In genomic region chr7:157640144-157640543, GRCh38 we compare ENCODE assay signal across 24 cellular contexts.
DNase-seq lines count a peak whose midpoint lies in the region; ATAC-seq, FAIRE-seq and TF ChIP-seq lines count a peak whose summit lies in the region.
"Had no signal": no experiment of that assay in that cellular context is flagged by ENCODE, and none has a peak within 500 bp of the region (broad histone marks: within the 10 kb centered on the region; RNA-seq: fewer than 3 reads in every experiment).

No MANE protein-coding gene starts in this region.

- H3K27me3 ChIP-seq in SK-N-SH (ENCODE audit: insufficient read depth) = no peaks in the 10 kb centered on the region
- H3K27me3 ChIP-seq in HCT116 (ENCODE audit: insufficient read depth, low read length) = no peaks in the 10 kb centered on the region
- peaks cover 32 to 53% of the 10 kb centered on the region in 2 experiments for H3K27me3 ChIP-seq in K562 (ENCODE audit: control insufficient read depth in 2 of 2, insufficient read depth in 2 of 2, low read length in 2 of 2)
- H3K27me3 ChIP-seq: BLaER1 treated with 17β-estradiol and CSF1 and Interleukin-3, amounts not matched to agents 10 nM and 100 nM had no signal

- RAD21 ChIA-PET in HCT116 (lab: Charles Lee; ENCODE audit: low non-redundant PET in 1 of 2, low total read pairs in 2 of 2, uncharacterized antibody in 2 of 2, unreplicated experiment in 2 of 2) = no interaction called here

- CTCF ChIA-PET in SK-N-SH (lab: Yijun Ruan, JAX) = no interaction called here
- CTCF ChIA-PET in HCT116 (lab: Charles Lee) = no interaction called here
- CTCF ChIA-PET in K562 (lab: Yijun Ruan, JAX; ENCODE audit: low intra/inter-chr PET ratio) = no interaction called here

- H3K9me2 ChIP-seq in SK-N-SH = no peaks in the 10 kb centered on the region
- no peaks in the 10 kb centered on the region for H3K9me2 ChIP-seq in HCT116 (ENCODE audit: insufficient read depth)

- H3K4me1 ChIP-seq in SK-N-SH (ENCODE audit: control insufficient read depth in 1 of 2, insufficient read depth in 2 of 2, low read depth in 1 of 2, low read length in 1 of 2) (no peaks in the 10 kb centered on the region; a peak in 1 of 4 replicates), HCT116 (ENCODE audit: control insufficient read depth in 1 of 2, insufficient read depth in 2 of 2, low read length in 2 of 2) (no peaks in the 10 kb centered on the region; a peak in 1 of 4 replicates), K562 (replicated peaks in 1 of 2; ENCODE audit: control insufficient read depth in 2 of 2, insufficient read depth in 2 of 2, low read length in 2 of 2) (no peaks in the 10 kb centered on the region; a peak in 1 of 5 replicates)
- H3K4me1 ChIP-seq: A549, Caco-2 had no signal

- no peak overlapping the region for H3K9ac ChIP-seq in SK-N-SH
- no peak overlapping the region for H3K9ac ChIP-seq in HCT116 (ENCODE audit: low read length)
- H3K9ac ChIP-seq in K562 (ENCODE audit: insufficient read depth in 1 of 2, low read depth in 2 of 2, low read length in 2 of 2) = no peak overlapping the region
- H3K9ac ChIP-seq: BLaER1 treated with 17β-estradiol and CSF1 and Interleukin-3, amounts not matched to agents 10 nM and 100 nM had no signal

- H3K4me3 ChIP-seq in SK-N-SH (ENCODE audit: low read depth in 2 of 2, low read length in 1 of 2) (no peak overlapping the region), HCT116 (replicated peaks in 1 of 2; ENCODE audit: low read depth in 1 of 2, low read length in 2 of 2) (no peak overlapping the region), K562 (no peak overlapping the region)
- H3K4me3 ChIP-seq: A549; BLaER1 treated with 17β-estradiol and CSF1 and Interleukin-3, amounts not matched to agents 10 nM and 100 nM; GM12878 had no signal

- H4K20me1 ChIP-seq in SK-N-SH (ENCODE audit: insufficient read depth) (no peaks in the 10 kb centered on the region), HCT116 (ENCODE audit: insufficient read depth) (no peaks in the 10 kb centered on the region), K562 (replicated peaks; ENCODE audit: control insufficient read depth, insufficient read depth, low read length) (no peaks in the 10 kb centered on the region)

- H2AFZ ChIP-seq in SK-N-SH (ENCODE audit: low read depth) = no peak overlapping the region
- no peak overlapping the region for H2AFZ ChIP-seq in HCT116 (ENCODE audit: low read depth, low read length, poor library complexity, severe bottlenecking)
- no peak overlapping the region for H2AFZ ChIP-seq in K562 (ENCODE audit: low read depth, low read length)

- TF ChIP-seq EP300 in SK-N-SH (IDR thresholded peaks at IDR 0.05; ENCODE audit: borderline replicate concordance in 1 of 2, low read depth in 1 of 2, low read length in 1 of 2) (no peak), K562 (IDR thresholded peaks at IDR 0.05; ENCODE audit: low read length) (no peak)

- H3K36me3 ChIP-seq in SK-N-SH (replicated peaks in 1 of 2; ENCODE audit: control insufficient read depth in 1 of 2, insufficient read depth in 2 of 2, low read length in 1 of 2) (no peaks in the 10 kb centered on the region), HCT116 (ENCODE audit: control insufficient read depth in 1 of 2, insufficient read depth in 2 of 2, low read length in 2 of 2) (no peaks in the 10 kb centered on the region), K562 (ENCODE audit: control insufficient read depth, insufficient read depth, low read length) (no peaks in the 10 kb centered on the region)
- H3K36me3 ChIP-seq: BLaER1 treated with 17β-estradiol and CSF1 and Interleukin-3, amounts not matched to agents 10 nM and 100 nM had no signal

- no peak for FAIRE-seq in K562 (lab: Jason Lieb, UNC)
- FAIRE-seq: A549, GM12878, GM12892, GM18507 had no signal

- DNase-seq in SK-N-SH (no peak), HCT116 (ENCODE audit: low read depth, low spot score) (no peak), K562 (ENCODE audit: extremely low read depth in 1 of 4, low spot score in 3 of 4) (no peak), NCI-H1105 (lab: John Stamatoyannopoulos, UW) (no peak)
- DNase-seq: AML-193; Caco-2; Calu3; CD4-positive, alpha-beta T cell; CD8-positive, alpha-beta T cell; DMS 273 treated with DMSO at 0.1 percent for 48 hours; DMS153; DMS53; DMS79; DND-41; EL; GDM1 had no signal

- H3F3A ChIP-seq in SK-N-SH (replicated peaks; ENCODE audit: insufficient read depth) = no peaks in the 10 kb centered on the region

- in situ Hi-C loops in K562 (cut with MboI) = no loop called here

- no peak overlapping the region for H3K27ac ChIP-seq in SK-N-SH (ENCODE audit: low read depth in 2 of 2, low read length in 1 of 2)
- no peak overlapping the region for H3K27ac ChIP-seq in HCT116 (ENCODE audit: low read depth, low read length)
- H3K27ac ChIP-seq in K562 (ENCODE audit: extremely low read depth, low read depth, low read length) = no peak overlapping the region
- H3K27ac ChIP-seq: 22Rv1; A549; BLaER1 treated with 17β-estradiol and CSF1 and Interleukin-3, amounts not matched to agents 10 nM and 100 nM; C4-2B had no signal

- BruUV-seq in HCT116 (replicated peaks; lab: Mats Ljungman, UMichigan) = no TSS peak
- no TSS peak for BruUV-seq in K562 (replicated peaks; lab: Mats Ljungman, UMichigan)

- TF ChIP-seq POLR2A in HCT116 (IDR thresholded peaks at IDR 0.05; ENCODE audit: borderline replicate concordance, extremely low read depth, insufficient read depth, insufficient read length) (no peak), K562 (conservative IDR thresholded peaks at IDR 0.05) (no peak)

- H3K9me3 ChIP-seq in SK-N-SH (peaks cover 10% of the 10 kb centered on the region), HCT116 (ENCODE audit: control insufficient read depth in 1 of 2, insufficient read depth in 1 of 2, low read depth in 1 of 2, low read length in 2 of 2) (no peaks in the 10 kb centered on the region; a peak in 1 of 4 replicates), K562 (replicated peaks; ENCODE audit: control insufficient read depth, insufficient read depth, low read depth, low read length) (no peaks in the 10 kb centered on the region)

- H3K4me2 ChIP-seq in SK-N-SH = no peak overlapping the region
- no peak overlapping the region for H3K4me2 ChIP-seq in HCT116 (ENCODE audit: low read length)
- no peak overlapping the region for H3K4me2 ChIP-seq in K562 (ENCODE audit: insufficient read depth, low read length)
- H3K4me2 ChIP-seq: A549; BLaER1 treated with 17β-estradiol and CSF1 and Interleukin-3, amounts not matched to agents 10 nM and 100 nM had no signal

- no peaks in the 10 kb centered on the region for H3K9me1 ChIP-seq in K562 (ENCODE audit: control insufficient read depth, insufficient read depth, low read length)

- H3K79me2 ChIP-seq in SK-N-SH (ENCODE audit: insufficient read depth) = no peaks in the 10 kb centered on the region
- no peaks in the 10 kb centered on the region for H3K79me2 ChIP-seq in HCT116 (ENCODE audit: insufficient read depth, low read length)
- H3K79me2 ChIP-seq in K562 (ENCODE audit: control insufficient read depth, insufficient read depth, low read length) = no peaks in the 10 kb centered on the region

- 85% methylated on average over 1 of the region's 1 CpG for WGBS in SK-N-SH (ENCODE audit: low lambda C conversion rate)
- 0% methylated on average over 1 of the region's 1 CpG for WGBS in K562 (ENCODE audit: insufficient coverage, low coverage, missing lambda C conversion rate)

- no peak for TF ChIP-seq CTCF in SK-N-SH (IDR thresholded peaks at IDR 0.05)
- TF ChIP-seq CTCF in HCT116 (IDR thresholded peaks at IDR 0.05 in 2 of 3, conservative IDR thresholded peaks at IDR 0.05 in 1 of 3; ENCODE audit: borderline replicate concordance in 1 of 3, insufficient read depth in 1 of 3, low read depth in 2 of 3, low read length in 2 of 3) = no peak
- no peak for TF ChIP-seq CTCF in K562 (IDR thresholded peaks at IDR 0.05 in 2 of 3, conservative IDR thresholded peaks at IDR 0.05 in 1 of 3; ENCODE audit: insufficient read depth in 2 of 3, low read depth in 1 of 3, low read length in 3 of 3)

- intact Hi-C loops in HCT116 (cut with micrococcal nuclease) = no loop called here
- intact Hi-C loops in K562 (cut with micrococcal nuclease) = no loop called here

- POLR2A ChIA-PET in SK-N-SH (lab: Yijun Ruan, JAX) = no interaction called here
- POLR2A ChIA-PET in HCT116 (lab: Charles Lee) = no interaction called here
- POLR2A ChIA-PET in K562 (lab: Yijun Ruan, JAX) = interaction anchor here (0.6 to 1.0 kb wide), 2 partner anchors 15 to 18 kb away, joined by 3 read pairs; no protein-coding TSS in a partner anchor

- TF ChIP-seq RAD21 in SK-N-SH (IDR thresholded peaks at IDR 0.05; ENCODE audit: low read length) (no peak), HCT116 (IDR thresholded peaks at IDR 0.05; ENCODE audit: low read depth) (no peak), K562 (CRISPR knock-in tag; conservative IDR thresholded peaks at IDR 0.05 in 1 of 2, IDR thresholded peaks at IDR 0.05 in 1 of 2) (no peak)

- ATAC-seq in SK-N-SH treated with all-trans-retinoic acid at 6 μM for 48 hours (no peak), HCT116 (no peak), K562 (no peak)
- ATAC-seq: A549; CD8-positive, alpha-beta T cell; GM12878 had no signal

TF ChIP-seq in SK-N-SH treated with all-trans-retinoic acid at 6 μM for 48 hours, 23 proteins besides CTCF, POLR2A, EP300 and RAD21:
- TF ChIP-seq CSDC2 (CRISPR knock-in tag; IDR thresholded peaks at IDR 0.05) = no peak
- TF ChIP-seq ZFP30 (CRISPR knock-in tag; IDR thresholded peaks at IDR 0.05) = peak; percentile 99

TF ChIP-seq in SK-N-SH, 30 proteins besides CTCF, POLR2A, EP300 and RAD21 (continues in another document):
- TF ChIP-seq RFX5 (IDR thresholded peaks at IDR 0.05; ENCODE audit: low read length) = no peak
- no peak for TF ChIP-seq FOXJ3 (CRISPR knock-in tag; IDR thresholded peaks at IDR 0.05)
- TF ChIP-seq RCOR1 (IDR thresholded peaks at IDR 0.05; ENCODE audit: low read length) = no peak
- TF ChIP-seq SIN3A (IDR thresholded peaks at IDR 0.05; ENCODE audit: borderline replicate concordance, low read depth, low read length) = no peak

TF ChIP-seq in HCT116, 20 proteins besides CTCF, POLR2A, EP300 and RAD21:
- TF ChIP-seq FOSL1 (IDR thresholded peaks at IDR 0.05; ENCODE audit: low read depth) = no peak
- TF ChIP-seq CBX3 (IDR thresholded peaks at IDR 0.05; ENCODE audit: low read depth) = 0 out of 2 replicates have a peak, but pooled peaks have one; percentile 18

TF ChIP-seq in K562, 482 proteins besides CTCF, POLR2A, EP300 and RAD21 (continues in another document):
- TF ChIP-seq ZFP30 (CRISPR knock-in tag; IDR thresholded peaks at IDR 0.05; ENCODE audit: borderline replicate concordance) = peak; percentile 86
- peak in 1 of 2 experiments; percentile 64; a peak in 1 of 3 replicates for TF ChIP-seq CBX3 (IDR thresholded peaks at IDR 0.05; ENCODE audit: borderline replicate concordance in 1 of 2, low read length in 2 of 2)
